In genomic region chr5:141330299-141331080, GRCh38 we compare ENCODE assay signal across 7 cellular contexts.
DNase-seq lines count a peak whose midpoint lies in the region; ATAC-seq and TF ChIP-seq lines count a peak whose summit lies in the region.

Gene PCDHGA1 (plus strand): TSS chr5:141330514.

- H3K36me3 ChIP-seq in SK-N-MC (ENCODE audit: insufficient read depth, low read length) = no peaks in the 10 kb centered on the region

- DNase-seq in ELR (ENCODE audit: low read depth) (peak; percentile 74), SK-N-MC (ENCODE audit: low read depth, low spot score) (no peak), foreskin fibroblast (peak; percentile 62 to 83), ecto neural progenitor cell (ENCODE audit: low spot score) (no peak)

- peak within 1 kb of the TSS; percentile 41; the same call in 1 of the 2 replicates for H3K4me3 ChIP-seq in SK-N-MC
- peak within 1 kb of the TSS; percentile 31 to 40 for H3K4me3 ChIP-seq in foreskin fibroblast (ENCODE audit: low read depth in 1 of 2, low read length in 2 of 2)

- no peak within 1 kb of the TSS for H3K9ac ChIP-seq in SK-N-MC (ENCODE audit: insufficient read length)

- peak; percentile 56 for TF ChIP-seq CTCF in foreskin fibroblast (IDR thresholded peaks at IDR 0.05; ENCODE audit: low read depth, low read length)

- H3K9me3 ChIP-seq in SK-N-MC (ENCODE audit: low read depth, low read length) = no peaks in the 10 kb centered on the region

- no peak within 1 kb of the TSS for H3K27ac ChIP-seq in SK-N-MC

- peak; percentile 53 for ATAC-seq in HG02870 (IDR thresholded peaks at IDR 0.05; ENCODE audit: unreplicated experiment)
- ATAC-seq in HG03135 (IDR thresholded peaks at IDR 0.05; ENCODE audit: unreplicated experiment) = no peak
- ATAC-seq in GM19035 (IDR thresholded peaks at IDR 0.05; ENCODE audit: unreplicated experiment) = no peak

Comparison
In these comparisons a context has a peak if more than half of its experiments do, and no peak if none do; other contexts are left out.
1. DNase-seq: peak in ELR (single experiment) and foreskin fibroblast (2 of 2); none in SK-N-MC (single experiment) and ecto neural progenitor cell (single experiment).